In genomic region chr17:75325827-75326586, GRCh38 we compare ENCODE assay signal across 8 cellular contexts. TPM values are rescaled to one million over a fixed set of nuclear protein-coding genes. Genes with fewer than 3 reads are reported as not detected.
DNase-seq lines count a peak whose midpoint lies in the region; ATAC-seq, FAIRE-seq and TF ChIP-seq lines count a peak whose summit lies in the region.

No MANE protein-coding gene starts in this region.

- peaks cover 35% of the 10 kb centered on the region for H3K36me3 Mint-ChIP-seq in GM23338 (ENCODE audit: low read depth)

- peaks cover 8% of the 10 kb centered on the region for H3K27me3 Mint-ChIP-seq in GM23338 (ENCODE audit: insufficient read depth, low read depth, poor library complexity)

- peak overlapping the region; percentile 34 for H3K27ac Mint-ChIP-seq in GM23338

- peaks cover 27% of the 10 kb centered on the region for H3K4me1 ChIP-seq in GM23338 (ENCODE audit: insufficient read depth)

- TF ChIP-seq CTCF in GM23338 (conservative IDR thresholded peaks at IDR 0.05; ENCODE audit: low read depth in 2 of 2) (no peak), fibroblast of mammary gland (conservative IDR thresholded peaks at IDR 0.05; ENCODE audit: control insufficient read depth, insufficient read depth, low read depth, low read length) (no peak)

- intact Hi-C loops in sciatic nerve (cut with DNase I): no loop called here

- no peak overlapping the region for H3K4me3 Mint-ChIP-seq in GM23338

- H3K79me2 ChIP-seq in GM23338 (replicated peaks; ENCODE audit: insufficient read depth): peaks cover 34% of the 10 kb centered on the region

- ATAC-seq in GM23338 (peak; percentile 11; the same call in 1 of the 3 replicates), SK-N-SH treated with all-trans-retinoic acid at 6 μM for 48 hours (peak; percentile 71), sciatic nerve (peak; percentile 29), GM19023 (IDR thresholded peaks at IDR 0.05; ENCODE audit: unreplicated experiment) (no peak)

- peaks cover 28% of the 10 kb centered on the region for H3K4me1 Mint-ChIP-seq in GM23338

- no peak for DNase-seq in GM23338 (ENCODE audit: low spot score)
- DNase-seq in fibroblast of mammary gland (ENCODE audit: low read depth): peak; percentile 54
- no peak for DNase-seq in sciatic nerve (ENCODE audit: low spot score)
- no peak for DNase-seq in frontal cortex (ENCODE audit: low spot score in 2 of 2)
- DNase-seq in stimulated activated CD8-positive, alpha-beta memory T cell treated with anti-CD3 and anti-CD28 coated beads, Interleukin-4, amount 100 ng/mL, for 48 hours: no peak
- no peak for DNase-seq in A172 (ENCODE audit: low spot score)

- peaks cover 13% of the 10 kb centered on the region for H3K36me3 ChIP-seq in GM23338 (ENCODE audit: insufficient read depth)

- H3K9me3 Mint-ChIP-seq in GM23338: no peaks in the 10 kb centered on the region

- no peak overlapping the region for H3K4me3 ChIP-seq in GM23338
- H3K4me3 ChIP-seq in fibroblast of mammary gland (ENCODE audit: control insufficient read depth, low read depth, low read length): no peak overlapping the region

- H3K27me3 ChIP-seq in GM23338 (ENCODE audit: insufficient read depth): no peaks in the 10 kb centered on the region

- H3K4me2 ChIP-seq in GM23338: peak overlapping the region; percentile 52

- H3K9me2 ChIP-seq in GM23338 (ENCODE audit: insufficient read depth): no peaks in the 10 kb centered on the region

- no peak for FAIRE-seq in frontal cortex (lab: Jason Lieb, UNC)

- no peak overlapping the region for H2AFZ ChIP-seq in GM23338

- H3F3A ChIP-seq in GM23338 (replicated peaks; ENCODE audit: low read depth): peaks cover 10% of the 10 kb centered on the region; the same call in 1 of the 2 replicates

- H4K20me1 ChIP-seq in GM23338 (replicated peaks; ENCODE audit: insufficient read depth): peaks cover 3% of the 10 kb centered on the region; the same call in 1 of the 2 replicates

- H3K27ac ChIP-seq in GM23338 (ENCODE audit: low read depth): peak overlapping the region; percentile 84

TF ChIP-seq in GM23338, 12 proteins besides CTCF, POLR2A, EP300 and RAD21 (continues in another document):
- no peak for TF ChIP-seq POLR2AphosphoS5 (IDR thresholded peaks at IDR 0.05; ENCODE audit: low read depth)
- no peak for TF ChIP-seq STAT1 (IDR thresholded peaks at IDR 0.05; ENCODE audit: unreplicated experiment)
- no peak for TF ChIP-seq REST (IDR thresholded peaks at IDR 0.05; ENCODE audit: unreplicated experiment)
- no peak for TF ChIP-seq ETS1 (IDR thresholded peaks at IDR 0.05)
- no peak for TF ChIP-seq ZNF331 (CRISPR knock-in tag; IDR thresholded peaks at IDR 0.05; ENCODE audit: low read depth)
- TF ChIP-seq EZH2 (IDR thresholded peaks at IDR 0.05; ENCODE audit: low read depth, unreplicated experiment): no peak
- no peak for TF ChIP-seq NANOG (IDR thresholded peaks at IDR 0.05; ENCODE audit: borderline replicate concordance)

TF ChIP-seq in SK-N-SH treated with all-trans-retinoic acid at 6 μM for 48 hours, 23 proteins besides CTCF, POLR2A, EP300 and RAD21:
- TF ChIP-seq PATZ1 (CRISPR knock-in tag; IDR thresholded peaks at IDR 0.05; ENCODE audit: borderline replicate concordance) (peak; percentile 79; the same call in 1 of the 2 replicates), ESRRG (CRISPR knock-in tag; IDR thresholded peaks at IDR 0.05) (no peak)

RNA-seq across cellular contexts. Expression of gene SLC25A19, which starts 36.8 kb away (rescaled TPM):
- total RNA-seq in GM23338 (2014; rRNA removed; shearing (Covaris generic)): 16.3 and 22.4 TPM in 2 replicates
- 17.9 and 19.4 TPM in 2 replicates for polyA plus RNA-seq in GM23338 (2016; fragmentation: Nextera tagmentation; extraction: Ambion mirVana)
- total RNA-seq in sciatic nerve (22.5 TPM), frontal cortex (6.9 TPM)
- 13.6 and 22.6 TPM in 2 replicates for total RNA-seq in A172 (2014; rRNA removed; shearing (Covaris generic))

RNA-seq across cellular contexts. Expression of gene MIF4GD, which starts 55.0 kb away (rescaled TPM):
- total RNA-seq in GM23338 (2014; rRNA removed; shearing (Covaris generic)): 15.5 and 15.9 TPM in 2 replicates
- polyA plus RNA-seq in GM23338 (2016; fragmentation: Nextera tagmentation; extraction: Ambion mirVana): 9.4 and 11.3 TPM in 2 replicates
- 26.2 TPM for total RNA-seq in sciatic nerve
- 8.2 TPM for total RNA-seq in frontal cortex
- total RNA-seq in A172 (2014; rRNA removed; shearing (Covaris generic)): 34.2 and 43.5 TPM in 2 replicates
